Comparison of ENCODE assay signal across 14 cellular contexts in genomic region chr11:72971211-72971610, GRCh38.
"Had no signal": no experiment of that assay in that cellular context is flagged by ENCODE, and none has a peak within 500 bp of the region (broad histone marks: within the 10 kb centered on the region; RNA-seq: fewer than 3 reads in every experiment).

No MANE protein-coding gene starts in this region.

- FAIRE-seq: astrocyte, bronchial epithelial cell had no signal

- DNase-seq: activated CD4-positive, CD25-positive, alpha-beta regulatory T cell treated with anti-CD3 and anti-CD28 coated beads, Interleukin-2, amount 50 U/mL, for 72 hours; activated naive CD4-positive, alpha-beta T cell treated with anti-CD3 and anti-CD28 coated beads, Interleukin-2, amount 10 ng/mL, durations not matched to agents 7 days and 5 days; gastrocnemius medialis; heart left ventricle; left colon; lower lobe of right lung; nucleus accumbens; right lobe of liver; T-helper 9 cell had no signal

- H3K36me3 ChIP-seq: gastrocnemius medialis, lower lobe of right lung, prostate gland, right lobe of liver, thoracic aorta had no signal

- H3K27ac ChIP-seq: gastrocnemius medialis, lower lobe of right lung, prostate gland, right lobe of liver, thoracic aorta had no signal

- H3K27me3 Mint-ChIP-seq: activated naive CD4-positive, alpha-beta T cell treated with anti-CD3 and anti-CD28 coated beads, Interleukin-2, amount 10 ng/mL, durations not matched to agents 7 days and 5 days; naive thymus-derived CD4-positive, alpha-beta T cell had no signal

- H3K4me3 Mint-ChIP-seq: activated naive CD4-positive, alpha-beta T cell treated with anti-CD3 and anti-CD28 coated beads, Interleukin-2, amount 10 ng/mL, durations not matched to agents 7 days and 5 days had no signal

- H3K4me3 ChIP-seq: gastrocnemius medialis, heart left ventricle, lower lobe of right lung, prostate gland, right lobe of liver, thoracic aorta had no signal

- ATAC-seq: gastrocnemius medialis; heart left ventricle; lower lobe of right lung; naive thymus-derived CD4-positive, alpha-beta T cell; right lobe of liver had no signal

- H3K27me3 ChIP-seq: gastrocnemius medialis, heart left ventricle, right lobe of liver had no signal

- H3K9me3 ChIP-seq: gastrocnemius medialis, lower lobe of right lung, prostate gland, right lobe of liver, thoracic aorta had no signal

- H3K4me1 ChIP-seq: prostate gland, right lobe of liver had no signal
